ENCODE assay signal across 11 cellular contexts in the genomic region with DNA sequence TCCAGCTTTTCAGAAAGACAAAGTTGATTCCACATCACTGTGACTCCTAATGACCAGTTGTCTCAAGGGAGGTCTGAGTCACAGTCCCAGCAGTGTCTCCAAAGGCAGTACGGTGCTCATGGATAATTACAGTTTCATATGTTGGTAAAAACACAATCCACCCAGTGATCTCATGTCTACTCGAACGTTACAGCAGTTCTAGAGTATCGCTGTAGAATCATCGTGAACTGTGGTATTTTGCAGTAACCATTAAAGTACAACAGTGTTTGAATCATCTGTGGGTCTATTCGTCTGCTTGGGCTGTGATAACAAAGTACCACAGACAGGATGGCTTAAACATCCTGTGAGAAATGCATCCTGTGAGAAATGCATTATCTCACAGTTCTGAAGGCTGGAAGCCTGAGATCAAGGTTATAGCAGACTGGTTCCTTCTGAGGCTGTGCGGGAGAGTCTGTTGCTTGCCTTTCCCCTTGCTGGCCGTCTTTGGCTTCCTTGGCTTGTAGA.
DNase-seq lines count a peak whose midpoint lies in the region; ATAC-seq and TF ChIP-seq lines count a peak whose summit lies in the region.
"Had no signal": no experiment of that assay in that cellular context is flagged by ENCODE, and none has a peak within 500 bp of the region (broad histone marks: within the 10 kb centered on the region; RNA-seq: fewer than 3 reads in every experiment).

No MANE protein-coding gene starts in this region.

- H3K27ac Mint-ChIP-seq in glutamatergic neuron (ENCODE audit: unreplicated experiment), result peak overlapping the region; percentile 19
- H3K27ac Mint-ChIP-seq: memory B cell had no signal

- DNase-seq in GOT3 (lab: John Stamatoyannopoulos, UW) (peak; percentile 2), adrenal gland (peak in 5 of 7 donors; percentile 35 to 63 (median 52)), glutamatergic neuron (no peak), gastrocnemius medialis (no peak), GM13976 (ENCODE audit: low spot score) (no peak), NCI-H187 treated with DMSO at 0.1 percent for 48 hours (lab: John Stamatoyannopoulos, UW) (no peak)
- DNase-seq: Calu3, NCI-H1694 treated with DMSO at 0.1 percent for 48 hours had no signal

- WGBS in adrenal gland, 4 donors, result 46 to 59% (median 54%) methylated on average over 8 of the region's 8 CpGs

- in situ Hi-C loops in gastrocnemius medialis (cut with MboI; ENCODE audit: low sequenced_read_pairs in 4 of 4), result no loop called here
- in situ Hi-C loops in GM13976 (cut with MboI; ENCODE audit: low sequenced_read_pairs, unreplicated experiment), result no loop called here

- intact Hi-C loops in adrenal gland (cut with DNase I), result no loop called here
- intact Hi-C loops in gastrocnemius medialis (cut with DNase I; ENCODE audit: low total_unique reads), result no loop called here

- H3K27me3 Mint-ChIP-seq in glutamatergic neuron (ENCODE audit: unreplicated experiment), result peaks cover 2% of the 10 kb centered on the region

- no peaks in the 10 kb centered on the region for H3K36me3 Mint-ChIP-seq in glutamatergic neuron (ENCODE audit: unreplicated experiment)
- H3K36me3 Mint-ChIP-seq: memory B cell had no signal

- H3K27ac ChIP-seq in adrenal gland (peak overlapping the region in 3 of 5 donors; percentile 50 to 93 (median 89)), gastrocnemius medialis (peak overlapping the region in 1 of 4 donors; percentile 47)

- TF ChIP-seq CTCF in adrenal gland (IDR thresholded peaks at IDR 0.05), result no peak
- no peak for TF ChIP-seq CTCF in glutamatergic neuron (IDR thresholded peaks at IDR 0.05; ENCODE audit: partially characterized antibody, unreplicated experiment)
- no peak for TF ChIP-seq CTCF in gastrocnemius medialis (IDR thresholded peaks at IDR 0.05 in 4 of 5, conservative IDR thresholded peaks at IDR 0.05 in 1 of 5)
- no peak for TF ChIP-seq CTCF in GM13976 (IDR thresholded peaks at IDR 0.05; ENCODE audit: borderline replicate concordance, control extremely low read depth, extremely low read depth, insufficient read depth, missing control alignments)

- peak; percentile 55 to 60 for ATAC-seq in gastrocnemius medialis
- no peak for ATAC-seq in GM18511 (IDR thresholded peaks at IDR 0.05; ENCODE audit: unreplicated experiment)
- no peak for ATAC-seq in GM18861 (IDR thresholded peaks at IDR 0.05; ENCODE audit: unreplicated experiment)

- TF ChIP-seq POLR2A in adrenal gland (IDR thresholded peaks at IDR 0.05) (no peak), gastrocnemius medialis (IDR thresholded peaks at IDR 0.05) (no peak)

- H3K4me3 Mint-ChIP-seq in glutamatergic neuron (ENCODE audit: unreplicated experiment), result peak overlapping the region; percentile 39
- H3K4me3 Mint-ChIP-seq: memory B cell had no signal

- peaks cover 12% of the 10 kb centered on the region for H3K4me1 Mint-ChIP-seq in glutamatergic neuron (ENCODE audit: low read depth, unreplicated experiment)
- H3K4me1 Mint-ChIP-seq: memory B cell had no signal

- H3K9me3 Mint-ChIP-seq in glutamatergic neuron (ENCODE audit: unreplicated experiment), result peaks cover 1% of the 10 kb centered on the region
- H3K9me3 Mint-ChIP-seq: memory B cell had no signal

- H3K4me3 ChIP-seq in adrenal gland (peak overlapping the region in 1 of 4 donors; percentile 49), gastrocnemius medialis (no peak overlapping the region)

- H3K4me1 ChIP-seq in adrenal gland (replicated peaks in 1 of 2) (peaks cover 13 to 27% of the 10 kb centered on the region in 2 donors), gastrocnemius medialis (no peaks in the 10 kb centered on the region)

- H3K36me3 ChIP-seq in adrenal gland (replicated peaks in 1 of 2), result no peaks in the 10 kb centered on the region
- H3K36me3 ChIP-seq in gastrocnemius medialis, result no peaks in the 10 kb centered on the region

- H3K27me3 ChIP-seq in adrenal gland (no peaks in the 10 kb centered on the region), gastrocnemius medialis (peaks cover 0 to 2% (median 0%) of the 10 kb centered on the region in 3 donors)

- no peaks in the 10 kb centered on the region for H3K9me3 ChIP-seq in adrenal gland (replicated peaks in 1 of 3)
- H3K9me3 ChIP-seq in gastrocnemius medialis, result no peaks in the 10 kb centered on the region

Comparison
In these comparisons a context has a peak if more than half of its experiments do, and no peak if none do; other contexts are left out.
1. DNase-seq: peak in GOT3 (single experiment) and adrenal gland (5 of 7); none in glutamatergic neuron (single experiment), gastrocnemius medialis (0 of 2), GM13976 (single experiment) and NCI-H187 treated with DMSO at 0.1 percent for 48 hours (single experiment).
2. ATAC-seq: peak in gastrocnemius medialis (2 of 2); none in GM18511 (single experiment) and GM18861 (single experiment).